19 cellular contexts compared by ENCODE assay signal in genomic region chr9:116643691-116644090, GRCh38. TPM values are rescaled to one million over a fixed set of nuclear protein-coding genes. Genes with fewer than 3 reads are reported as not detected.
A peak's percentile ranks its signal among the peaks of the same experiment; 100 is the strongest.
DNase-seq lines count a peak whose midpoint lies in the region; ATAC-seq and TF ChIP-seq lines count a peak whose summit lies in the region.
"Had no signal": no experiment of that assay in that cellular context is flagged by ENCODE, and none has a peak within 500 bp of the region (broad histone marks: within the 10 kb centered on the region; RNA-seq: fewer than 3 reads in every experiment).

No MANE protein-coding gene starts in this region.

- no peaks in the 10 kb centered on the region for H3K27me3 Mint-ChIP-seq in CD8-positive, alpha-beta T cell (ENCODE audit: low read depth)

- no peak overlapping the region for H3K9ac ChIP-seq in GM23248
- H3K9ac ChIP-seq: BLaER1 treated with 17β-estradiol and CSF1 and Interleukin-3, amounts not matched to agents 10 nM and 100 nM; KMS-11 had no signal

- POLR2A ChIA-PET in CD8-positive, alpha-beta T cell (lab: Charles Lee), result no interaction called here

- no peak for ATAC-seq in CD8-positive, alpha-beta T cell
- ATAC-seq in HG03378 (IDR thresholded peaks at IDR 0.05; ENCODE audit: unreplicated experiment), result no peak
- ATAC-seq: GM23338, PC-3 had no signal

- WGBS in GM23248 (ENCODE audit: low coverage in 1 of 2, low lambda C conversion rate in 2 of 2, missing lambda C conversion rate in 2 of 2), 2 experiments, result 21 to 24% methylated on average over 1 of the region's 1 CpG

- CTCF ChIA-PET in CD8-positive, alpha-beta T cell (lab: Charles Lee), result no interaction called here

- no peaks in the 10 kb centered on the region for H4K20me1 ChIP-seq in GM23248 (ENCODE audit: insufficient read depth)
- H4K20me1 ChIP-seq: BLaER1 treated with 17β-estradiol and CSF1 and Interleukin-3, amounts not matched to agents 10 nM and 100 nM had no signal

- no peaks in the 10 kb centered on the region for H3K79me2 ChIP-seq in GM23248 (ENCODE audit: insufficient read depth)

- H3K36me3 ChIP-seq in GM23248 (ENCODE audit: low read depth) (no peaks in the 10 kb centered on the region), ascending aorta (no peaks in the 10 kb centered on the region)
- H3K36me3 ChIP-seq in CD8-positive, alpha-beta T cell (ENCODE audit: insufficient read depth, low read length), result no peaks in the 10 kb centered on the region
- H3K36me3 ChIP-seq: BLaER1 treated with 17β-estradiol and CSF1 and Interleukin-3, amounts not matched to agents 10 nM and 100 nM had no signal

- no peak overlapping the region for H3K27ac Mint-ChIP-seq in CD8-positive, alpha-beta T cell
- H3K27ac Mint-ChIP-seq: GM23338 had no signal

- no peaks in the 10 kb centered on the region for H3K9me2 ChIP-seq in GM23248 (ENCODE audit: insufficient read depth)

- H3K36me3 Mint-ChIP-seq in CD8-positive, alpha-beta T cell, result peaks cover 20% of the 10 kb centered on the region

- H3K4me3 ChIP-seq in GM23248, result 0 out of 2 replicates have a peak overlapping the region, but pooled peaks have one; percentile 11
- H3K4me3 ChIP-seq in CD8-positive, alpha-beta T cell (ENCODE audit: low read depth, low read length), result no peak overlapping the region
- H3K4me3 ChIP-seq in ascending aorta, result no peak overlapping the region
- H3K4me3 ChIP-seq: BLaER1 treated with 17β-estradiol and CSF1 and Interleukin-3, amounts not matched to agents 10 nM and 100 nM; GM23338 had no signal

- no peaks in the 10 kb centered on the region for H3K4me1 Mint-ChIP-seq in CD8-positive, alpha-beta T cell (ENCODE audit: low read depth)
- H3K4me1 Mint-ChIP-seq: GM23338 had no signal

- H2AFZ ChIP-seq in GM23248, result no peak overlapping the region
- H2AFZ ChIP-seq: GM23338 had no signal

- no peaks in the 10 kb centered on the region for H3K9me3 Mint-ChIP-seq in CD8-positive, alpha-beta T cell
- H3K9me3 Mint-ChIP-seq: GM23338 had no signal

- H3F3A ChIP-seq in GM23248 (ENCODE audit: insufficient read depth), result peaks cover 35% of the 10 kb centered on the region

- H3K9me3 ChIP-seq in GM23248 (ENCODE audit: low read depth), result no peaks in the 10 kb centered on the region
- no peaks in the 10 kb centered on the region for H3K9me3 ChIP-seq in CD8-positive, alpha-beta T cell (ENCODE audit: low read length)
- no peaks in the 10 kb centered on the region for H3K9me3 ChIP-seq in ascending aorta
- H3K9me3 ChIP-seq: BLaER1 treated with 17β-estradiol and CSF1 and Interleukin-3, amounts not matched to agents 10 nM and 100 nM had no signal

- H3K4me2 ChIP-seq in GM23248 (ENCODE audit: unreplicated experiment), result peak overlapping the region; percentile 50
- H3K4me2 ChIP-seq: BLaER1 treated with 17β-estradiol and CSF1 and Interleukin-3, amounts not matched to agents 10 nM and 100 nM; GM23338; KMS-11 had no signal

- DNase-seq in AG08395 (ENCODE audit: low spot score) (peak; percentile 55), GM23248 (peak; percentile 61), dedifferentiated amniotic fluid mesenchymal stem cell (ENCODE audit: extremely low spot score) (peak; percentile 59), fibroblast of the conjunctiva (ENCODE audit: low read depth) (peak; percentile 36), NCI-H510A (lab: John Stamatoyannopoulos, UW) (no peak), ascending aorta (ENCODE audit: low spot score in 2 of 2) (no peak)
- no peak for DNase-seq in CD8-positive, alpha-beta T cell
- DNase-seq: 8988T, HCEC 1CT, NCI-H1417, NCI-H1930, NCI-H226, NCI-H526, PC-3, RPMI8226 had no signal

- peaks cover 41% of the 10 kb centered on the region for H3K4me1 ChIP-seq in GM23248 (ENCODE audit: insufficient read depth)
- no peaks in the 10 kb centered on the region for H3K4me1 ChIP-seq in CD8-positive, alpha-beta T cell (ENCODE audit: insufficient read depth, low read length)
- H3K4me1 ChIP-seq in ascending aorta, result no peaks in the 10 kb centered on the region

- intact Hi-C loops in CD8-positive, alpha-beta T cell (cut with DNase I, micrococcal nuclease), result no loop called here
- intact Hi-C loops in ascending aorta (cut with DNase I), result no loop called here

- no peak for TF ChIP-seq CTCF in CD8-positive, alpha-beta T cell (IDR thresholded peaks at IDR 0.05)
- TF ChIP-seq CTCF in ascending aorta (IDR thresholded peaks at IDR 0.05), result no peak

- H3K27me3 ChIP-seq in GM23248 (replicated peaks; ENCODE audit: insufficient read depth) (no peaks in the 10 kb centered on the region), ascending aorta (no peaks in the 10 kb centered on the region)
- no peaks in the 10 kb centered on the region for H3K27me3 ChIP-seq in CD8-positive, alpha-beta T cell (ENCODE audit: insufficient read depth, low read length)
- H3K27me3 ChIP-seq: BLaER1 treated with 17β-estradiol and CSF1 and Interleukin-3, amounts not matched to agents 10 nM and 100 nM had no signal

- H3K27ac ChIP-seq in GM23248, result peak overlapping the region; percentile 69
- H3K27ac ChIP-seq in CD8-positive, alpha-beta T cell (ENCODE audit: low read depth, low read length), result no peak overlapping the region
- no peak overlapping the region for H3K27ac ChIP-seq in ascending aorta
- H3K27ac ChIP-seq: BLaER1 treated with 17β-estradiol and CSF1 and Interleukin-3, amounts not matched to agents 10 nM and 100 nM; KMS-11 had no signal

- no peak overlapping the region for H3K4me3 Mint-ChIP-seq in CD8-positive, alpha-beta T cell
- H3K4me3 Mint-ChIP-seq: GM23338 had no signal

- in situ Hi-C loops in GM23248 (cut with MboI), result no loop called here

RNA-seq across cellular contexts. Expression of gene TRIM32, which starts 43.4 kb away (rescaled TPM):
- total RNA-seq in GM23248 (2014; rRNA removed; shearing (Covaris generic)), result 38.2 and 41.9 TPM in 2 replicates
- 34.5 and 37.0 TPM in 2 replicates for polyA plus RNA-seq in GM23248 (2016; fragmentation: Nextera tagmentation; extraction: Ambion mirVana)
- 1 to 10 TPM; 5.0 to 6.8 TPM for total RNA-seq in CD8-positive, alpha-beta T cell
- 2.6 TPM for total RNA-seq in ascending aorta

Comparison
In these comparisons a context has a peak if more than half of its experiments do, and no peak if none do; other contexts are left out.
1. DNase-seq: peak in AG08395 (single experiment), GM23248 (single experiment), dedifferentiated amniotic fluid mesenchymal stem cell (single experiment) and fibroblast of the conjunctiva (single experiment); none in NCI-H510A (single experiment), CD8-positive, alpha-beta T cell (0 of 7) and ascending aorta (0 of 2).